ENCODE assay signal across 14 cellular contexts in the genomic region with DNA sequence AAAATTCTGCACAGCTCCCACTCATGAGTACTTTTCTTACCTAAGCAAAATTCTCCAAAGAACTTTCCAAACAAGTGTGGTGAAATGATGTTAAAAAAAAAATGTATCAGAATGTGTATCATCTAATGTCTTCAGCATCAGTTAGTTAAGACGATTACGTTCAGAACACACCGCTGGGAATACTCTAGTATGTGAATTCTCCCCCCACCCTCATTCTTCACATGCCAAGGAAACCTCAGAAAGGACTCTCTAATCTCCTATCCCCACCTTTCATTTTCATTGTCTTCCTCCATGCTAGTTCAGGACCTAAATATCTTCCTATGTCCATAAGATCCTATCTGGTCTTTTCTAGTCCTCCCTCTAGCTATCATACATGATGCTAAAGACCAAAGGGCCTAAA.
"Had no signal": no experiment of that assay in that cellular context is flagged by ENCODE, and none has a peak within 500 bp of the region (broad histone marks: within the 10 kb centered on the region; RNA-seq: fewer than 3 reads in every experiment).

No MANE protein-coding gene starts in this region.

- H3K27ac ChIP-seq: cardiac muscle cell, esophagus squamous epithelium, gastroesophageal sphincter, lower lobe of right lung had no signal

- FAIRE-seq: colon, small intestine had no signal

- H3K27me3 ChIP-seq: cardiac muscle cell, esophagus squamous epithelium, gastroesophageal sphincter, tibial nerve had no signal

- ATAC-seq: gastroesophageal sphincter had no signal

- DNase-seq: activated CD4-positive, alpha-beta T cell treated with anti-CD3 and anti-CD28 coated beads, Interleukin-2, amount 50 U/mL, for 4 hours; activated CD4-positive, CD25-positive, alpha-beta regulatory T cell treated with anti-CD3 and anti-CD28 coated beads, Interleukin-2, amount 50 U/mL, for 72 hours; activated T-cell treated with anti-CD3 and anti-CD28 coated beads, Interleukin-2, amount 50 U/mL, for 1 hour; amygdala; esophagus squamous epithelium; left cardiac atrium; lower lobe of right lung; naive B cell; posterior cingulate gyrus had no signal

- H3K36me3 ChIP-seq: cardiac muscle cell, esophagus squamous epithelium, gastroesophageal sphincter, lower lobe of right lung, tibial nerve had no signal

- H3K4me3 ChIP-seq: cardiac muscle cell, esophagus squamous epithelium, gastroesophageal sphincter, lower lobe of right lung, tibial nerve had no signal
